In the genomic region with DNA sequence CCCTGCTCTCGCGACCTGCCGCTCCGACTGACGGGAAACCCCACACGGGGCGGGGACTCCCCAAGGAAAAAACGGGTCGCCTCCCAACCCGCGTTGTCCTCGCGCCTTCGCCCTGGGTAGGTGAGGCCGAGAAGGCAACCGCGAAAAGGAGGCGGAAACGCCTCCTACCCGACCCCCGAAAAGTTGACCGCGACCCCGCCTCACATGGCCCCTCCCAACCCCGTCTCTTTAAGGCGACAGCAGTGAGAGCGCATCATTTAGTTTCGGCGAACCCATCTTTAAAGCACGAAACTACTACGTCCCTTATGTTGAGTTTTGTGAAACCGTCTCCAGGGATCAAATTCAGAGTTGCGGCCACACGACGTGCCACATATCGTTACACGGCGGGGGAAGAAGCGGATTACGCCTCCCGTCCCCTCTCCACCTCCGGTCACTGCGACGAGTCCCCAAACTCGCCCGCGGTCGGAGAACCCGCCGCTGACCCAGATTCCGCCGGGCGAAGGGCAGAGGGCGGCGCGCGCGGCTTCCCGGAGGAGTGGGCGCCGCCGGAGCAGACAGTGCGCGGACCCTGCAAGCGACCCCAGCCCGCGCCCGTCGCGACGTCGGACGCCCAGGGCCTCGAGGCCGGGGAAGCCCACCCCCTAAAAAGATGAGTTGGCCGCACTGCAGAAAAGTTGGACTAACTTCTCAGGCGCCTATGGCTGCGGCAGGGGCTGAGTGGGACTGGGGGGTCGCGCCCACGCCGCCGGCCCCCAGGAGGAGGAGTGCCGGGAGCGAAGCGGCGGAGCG, we compare ENCODE assay signal across 1 cellular context.
TF ChIP-seq lines count a peak whose summit lies in the region.

No MANE protein-coding gene starts in this region.

TF ChIP-seq in K562, 482 proteins besides CTCF, POLR2A, EP300 and RAD21 (continued from another document):
- TF ChIP-seq CXXC5 (CRISPR knock-in tag; IDR thresholded peaks at IDR 0.05) (peak; percentile 68), SRSF3 (IDR thresholded peaks at IDR 0.05; ENCODE audit: insufficient read depth, low read length) (no peak), ELF2 (CRISPR knock-in tag; IDR thresholded peaks at IDR 0.05) (no peak)
